In the genomic region with DNA sequence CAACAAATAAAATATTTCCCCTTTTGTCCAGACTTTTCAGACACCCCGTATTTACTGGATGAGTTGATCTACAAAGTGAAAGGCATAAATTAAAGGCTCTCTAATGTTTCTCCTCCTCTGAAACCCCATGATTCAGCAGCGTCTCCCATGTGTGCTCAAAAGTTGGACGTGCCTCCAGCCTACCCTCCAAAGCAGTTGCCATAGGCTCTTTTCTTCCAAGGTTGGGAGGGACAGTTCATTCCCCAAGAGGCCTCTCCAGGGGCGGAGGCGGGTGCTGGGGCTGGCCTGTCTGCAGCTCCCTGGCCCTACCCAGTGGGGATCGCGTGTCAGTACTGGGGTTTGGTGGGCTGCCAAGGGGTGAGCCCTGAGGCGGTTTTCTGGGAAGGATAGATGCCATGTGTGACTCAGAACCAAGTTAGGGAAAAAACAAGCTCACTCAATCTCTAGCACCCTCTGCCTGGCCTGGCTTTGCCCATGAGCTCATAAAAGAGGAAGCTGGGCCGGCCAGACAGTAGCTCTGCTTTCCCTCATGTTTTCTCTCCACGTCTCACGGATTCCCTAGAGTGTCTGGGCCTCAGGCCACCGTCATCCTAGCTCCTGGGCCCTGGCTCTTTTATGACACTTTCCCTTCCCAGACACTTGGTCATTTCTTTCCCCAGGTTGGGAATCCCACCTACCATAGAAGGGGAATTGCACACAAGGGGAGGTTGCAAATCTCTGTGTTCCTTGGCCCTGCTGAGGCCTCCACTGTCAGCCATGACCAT, we compare ENCODE assay signal across 9 cellular contexts. TPM values are rescaled to one million over a fixed set of nuclear protein-coding genes. Genes with fewer than 3 reads are reported as not detected.
DNase-seq lines count a peak whose midpoint lies in the region; ATAC-seq and TF ChIP-seq lines count a peak whose summit lies in the region.
"Had no signal": no experiment of that assay in that cellular context is flagged by ENCODE, and none has a peak within 500 bp of the region (broad histone marks: within the 10 kb centered on the region; RNA-seq: fewer than 3 reads in every experiment).

No MANE protein-coding gene starts in this region.

- peak in 2 of 4 donors; percentile 73 for TF ChIP-seq EP300 in upper lobe of left lung (IDR thresholded peaks at IDR 0.05)

- no peak for TF ChIP-seq CTCF in Calu3 (IDR thresholded peaks at IDR 0.05; ENCODE audit: unreplicated experiment)
- no peak for TF ChIP-seq CTCF in colonic mucosa (IDR thresholded peaks at IDR 0.05)
- peak in 1 of 6 experiments; percentile 21 for TF ChIP-seq CTCF in upper lobe of left lung (IDR thresholded peaks at IDR 0.05)

- peaks cover 56% of the 10 kb centered on the region for H3K4me1 Mint-ChIP-seq in Calu3 (ENCODE audit: low read depth, unreplicated experiment)

- peak overlapping the region; percentile 94 for H2BK15ac ChIP-seq in mesenchymal stem cell (ENCODE audit: low read depth, poor library complexity, severe bottlenecking)

- peak overlapping the region; percentile 86 for H2BK120ac ChIP-seq in mesenchymal stem cell (ENCODE audit: low read depth, low read length)

- intact Hi-C loops in Calu3 (cut with micrococcal nuclease; ENCODE audit: unreplicated experiment) (loop anchor here (1.0 kb wide), 1 partner anchor 11 kb away; no protein-coding TSS in a partner anchor), colonic mucosa (cut with DNase I) (no loop called here)

- H3K4ac ChIP-seq in mesenchymal stem cell (ENCODE audit: low read depth in 1 of 2, low read length in 2 of 2) = peak overlapping the region; percentile 85 to 86

- no peaks in the 10 kb centered on the region for H3K36me3 ChIP-seq in colonic mucosa
- H3K36me3 ChIP-seq in mesenchymal stem cell (ENCODE audit: control insufficient read depth in 1 of 2, insufficient read depth in 2 of 2, low read depth in 1 of 2, low read length in 2 of 2) = no peaks in the 10 kb centered on the region
- no peaks in the 10 kb centered on the region for H3K36me3 ChIP-seq in upper lobe of left lung

- H4K8ac ChIP-seq in mesenchymal stem cell (ENCODE audit: low read length) = peak overlapping the region; percentile 93

- H3K79me1 ChIP-seq in mesenchymal stem cell (replicated peaks; ENCODE audit: low read length, poor library complexity, severe bottlenecking) = peaks cover 6% of the 10 kb centered on the region

- no peak overlapping the region for H3K23ac ChIP-seq in mesenchymal stem cell (ENCODE audit: low read length in 2 of 2)

- BruUV-seq in Calu3 (replicated peaks; lab: Mats Ljungman, UMichigan) = no TSS peak

- H3K9me3 ChIP-seq in colonic mucosa (no peaks in the 10 kb centered on the region), mesenchymal stem cell (ENCODE audit: control insufficient read depth, low read length) (no peaks in the 10 kb centered on the region), upper lobe of left lung (no peaks in the 10 kb centered on the region)

- H3K4me3 ChIP-seq in colonic mucosa (no peak overlapping the region), mesenchymal stem cell (ENCODE audit: insufficient read depth in 1 of 2, low read depth in 1 of 2, low read length in 2 of 2) (peak overlapping the region in 1 of 2 experiments; percentile 62), upper lobe of left lung (no peak overlapping the region)

- H3K27me3 Mint-ChIP-seq in Calu3 (ENCODE audit: unreplicated experiment) = no peaks in the 10 kb centered on the region

- peak overlapping the region; percentile 95 for H3K27ac Mint-ChIP-seq in Calu3 (ENCODE audit: unreplicated experiment)

- peak overlapping the region in 1 of 2 experiments; percentile 73 for H3K14ac ChIP-seq in mesenchymal stem cell (ENCODE audit: low read length in 2 of 2)

- peaks cover 53% of the 10 kb centered on the region for H3K36me3 Mint-ChIP-seq in Calu3 (ENCODE audit: insufficient read depth, unreplicated experiment)

- peak in 1 of 4 donors; percentile 36 for TF ChIP-seq POLR2A in upper lobe of left lung (IDR thresholded peaks at IDR 0.05)

- no peaks in the 10 kb centered on the region for H3K27me3 ChIP-seq in colonic mucosa
- H3K27me3 ChIP-seq in mesenchymal stem cell (ENCODE audit: control insufficient read depth in 1 of 2, insufficient read depth in 1 of 2, low read length in 2 of 2) = no peaks in the 10 kb centered on the region
- H3K27me3 ChIP-seq in upper lobe of left lung = no peaks in the 10 kb centered on the region

- peak overlapping the region; percentile 97 for H2AK5ac ChIP-seq in mesenchymal stem cell (ENCODE audit: low read length, severe bottlenecking)

- H2BK5ac ChIP-seq in mesenchymal stem cell (ENCODE audit: low read depth, low read length, poor library complexity, severe bottlenecking) = peak overlapping the region; percentile 99

- H3K4me1 ChIP-seq in colonic mucosa = peaks cover 10% of the 10 kb centered on the region
- peaks cover 25% of the 10 kb centered on the region for H3K4me1 ChIP-seq in mesenchymal stem cell (ENCODE audit: control insufficient read depth, insufficient read depth, low read depth, low read length)
- H3K4me1 ChIP-seq in upper lobe of left lung = peaks cover 23 to 51% (median 38%) of the 10 kb centered on the region in 4 donors

- WGBS in mesenchymal stem cell = 32% methylated on average over 12 of the region's 12 CpGs
- WGBS in upper lobe of left lung, 2 donors = 39 to 65% methylated on average over 11 to 12 of the region's 12 CpGs

- no peaks in the 10 kb centered on the region for H3K9me3 Mint-ChIP-seq in Calu3 (ENCODE audit: low read depth, unreplicated experiment)

- H3K9ac ChIP-seq in colonic mucosa (ENCODE audit: low read depth in 2 of 2, low read length in 2 of 2) = peak overlapping the region in 1 of 2 donors; percentile 27
- peak overlapping the region; percentile 80 for H3K9ac ChIP-seq in mesenchymal stem cell (ENCODE audit: low read length)

- no peak overlapping the region for H3K4me2 ChIP-seq in mesenchymal stem cell (ENCODE audit: low read length, poor library complexity, severe bottlenecking)

- H2BK12ac ChIP-seq in mesenchymal stem cell (ENCODE audit: low read length in 2 of 2) = peak overlapping the region; percentile 82

- peak overlapping the region; percentile 92 for H4K91ac ChIP-seq in mesenchymal stem cell (ENCODE audit: low read length)

- DNase-seq in Calu3 (peak; percentile 100), NCI-H446 (lab: John Stamatoyannopoulos, UW) (peak; percentile 46 to 88), colonic mucosa (peak; percentile 77), mesenchymal stem cell (peak; percentile 100), upper lobe of left lung (peak; percentile 88 to 89)
- no peak for DNase-seq in activated naive CD4-positive, alpha-beta T cell (lab: John Stamatoyannopoulos, UW)
- DNase-seq in effector CD4-positive, alpha-beta T cell = no peak

- CTCF ChIA-PET in Calu3 (lab: Charles Lee) = interaction anchor here (0.6 to 2.0 kb wide), 22 partner anchors 8 to 335 kb away, joined by 3 to 36 read pairs (median 5); partner anchors contain the start of genes DDR1, FLOT1, IER3 and MDC1

- peak overlapping the region; percentile 74 to 92 for H3K18ac ChIP-seq in mesenchymal stem cell (ENCODE audit: low read depth in 1 of 2, low read length in 2 of 2)

- H3K27ac ChIP-seq in colonic mucosa (peak overlapping the region; percentile 56), mesenchymal stem cell (ENCODE audit: low read length, poor library complexity, severe bottlenecking) (peak overlapping the region; percentile 99), upper lobe of left lung (peak overlapping the region; percentile 72 to 87 (median 79))
- H3K27ac ChIP-seq: HL-60 had no signal

- peak; percentile 92 to 95 for ATAC-seq in upper lobe of left lung (ENCODE audit: low FRiP score in 2 of 2)
- no peak for ATAC-seq in HG03108 (IDR thresholded peaks at IDR 0.05; ENCODE audit: unreplicated experiment)

- H2AFZ ChIP-seq in mesenchymal stem cell (ENCODE audit: low read depth, low read length) = no peak overlapping the region

- peak overlapping the region; percentile 25 for H3K4me3 Mint-ChIP-seq in Calu3 (ENCODE audit: low read depth, unreplicated experiment)

RNA-seq across cellular contexts. Expression of gene IER3, which starts 8.0 kb away (rescaled TPM):
- total RNA-seq in Calu3 (2022) (270 and 458 TPM in 2 replicates), colonic mucosa (10 to 100 TPM; 47.2 to 92.8 TPM), upper lobe of left lung (10 to 100 TPM in 4 of 6 donors, 1 to 10 TPM in 2; 4.2 to 61.1 (median 19.8) TPM)
- 220 TPM for polyA plus RNA-seq in mesenchymal stem cell (2013, experiment 1 of 2)
- 207 TPM for polyA plus RNA-seq in mesenchymal stem cell (2013, experiment 2 of 2)

RNA-seq across cellular contexts. Expression of gene FLOT1, which starts 9.9 kb away (rescaled TPM):
- 240 and 243 TPM in 2 replicates for total RNA-seq in Calu3 (2022)
- 100 to 1,000 TPM; 130 to 158 TPM for total RNA-seq in colonic mucosa
- 120 TPM for polyA plus RNA-seq in mesenchymal stem cell (2013, experiment 1 of 2)
- 118 TPM for polyA plus RNA-seq in mesenchymal stem cell (2013, experiment 2 of 2)
- 100 to 1,000 TPM; 133 to 212 (median 143) TPM for total RNA-seq in upper lobe of left lung

RNA-seq across cellular contexts. Expression of gene TUBB, which starts 32.2 kb away (rescaled TPM):
- total RNA-seq in Calu3 (2022) (967 and 1,123 TPM in 2 replicates), colonic mucosa (100 to 1,000 TPM; 213 to 605 TPM), upper lobe of left lung (100 to 1,000 TPM in 4 of 6 donors, 10 to 100 TPM in 2; 71.2 to 347 (median 149) TPM)
- polyA plus RNA-seq in mesenchymal stem cell (2013, experiment 1 of 2) = 839 TPM
- 819 TPM for polyA plus RNA-seq in mesenchymal stem cell (2013, experiment 2 of 2)

RNA-seq across cellular contexts. Expression of gene MDC1, which starts 35.3 kb away (rescaled TPM):
- total RNA-seq in Calu3 (2022) (62.4 and 66.6 TPM in 2 replicates), colonic mucosa (10 to 100 TPM; 14.0 to 59.0 TPM), upper lobe of left lung (10 to 100 TPM; 13.5 to 33.5 (median 24.2) TPM)
- 9.8 TPM for polyA plus RNA-seq in mesenchymal stem cell (2013, experiment 1 of 2)
- polyA plus RNA-seq in mesenchymal stem cell (2013, experiment 2 of 2) = 8.6 TPM

Comparison
In these comparisons a context has a peak if more than half of its experiments do, and no peak if none do; other contexts are left out.
1. DNase-seq: peak in Calu3 (single experiment), NCI-H446 (2 of 2), colonic mucosa (single experiment), mesenchymal stem cell (single experiment) and upper lobe of left lung (2 of 2); none in activated naive CD4-positive, alpha-beta T cell (0 of 4) and effector CD4-positive, alpha-beta T cell (single experiment).
2. Peak in every context shown above with its lines, with median percentiles within 50 percentile points of each other: H3K27ac ChIP-seq.